In the genomic region with DNA sequence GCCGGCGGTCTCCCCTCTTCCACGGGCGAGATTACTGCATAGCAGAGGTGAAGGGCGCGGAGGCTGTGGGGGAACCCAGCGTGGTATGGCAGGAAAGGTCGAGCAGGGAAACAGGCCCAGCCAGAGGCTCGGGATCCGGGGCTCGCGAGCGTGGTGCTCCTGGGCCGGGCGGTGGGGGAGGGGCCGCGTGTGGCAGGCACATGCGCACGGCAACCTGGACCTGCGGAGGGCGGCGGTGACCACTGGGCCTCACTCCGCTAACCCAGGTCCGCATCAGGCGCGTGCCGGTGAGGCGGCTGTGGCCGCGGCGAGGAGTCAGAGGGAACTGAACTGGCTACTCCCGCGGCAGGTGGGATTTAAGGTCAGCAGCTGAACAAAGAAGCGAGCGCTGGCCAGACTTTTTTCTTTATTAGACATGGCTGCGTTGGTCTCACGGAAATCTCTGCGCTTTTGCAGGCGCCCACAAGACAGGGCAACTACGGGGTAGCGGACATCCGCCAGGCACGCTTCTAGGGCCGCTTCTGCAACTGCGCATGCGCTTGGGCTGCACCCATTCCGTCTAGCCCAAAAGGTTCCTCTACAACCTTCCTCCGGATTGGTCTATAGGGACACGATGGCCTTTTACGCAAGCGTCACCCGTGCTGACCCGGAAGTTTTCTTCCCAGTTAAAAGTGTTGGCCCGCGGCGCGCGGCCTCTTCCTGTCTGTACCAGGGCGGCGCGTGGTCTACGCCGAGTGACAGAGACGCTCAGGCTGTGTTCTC, we compare ENCODE assay signal across 8 cellular contexts.
DNase-seq lines count a peak whose midpoint lies in the region; ATAC-seq and TF ChIP-seq lines count a peak whose summit lies in the region.

A gene (plus strand): TSS at position 694 of the 762 bp plus-strand sequence. CDS start 869 bp downstream, outside the sequence.

- ATAC-seq in GM19035 (IDR thresholded peaks at IDR 0.05; ENCODE audit: unreplicated experiment) (peak; percentile 79), HG03354 (IDR thresholded peaks at IDR 0.05; ENCODE audit: poor library complexity, severe bottlenecking, unreplicated experiment) (peak; percentile 88)
- peak; percentile 91 to 92 for ATAC-seq in activated CD4-positive, CD25-positive, alpha-beta regulatory T cell treated with anti-CD3 and anti-CD28 coated beads, Interleukin-2, amount 50 U/mL, for 24 hours

- no peak for TF ChIP-seq CTCF in AG09319 (IDR thresholded peaks at IDR 0.05; ENCODE audit: low read depth, low read length)

- peak; percentile 98 for DNase-seq in AG09319 (ENCODE audit: extremely low read depth, low read depth)
- DNase-seq in NCI-H446 treated with DMSO at 0.1 percent for 48 hours (lab: John Stamatoyannopoulos, UW), result peak; percentile 97
- DNase-seq in cerebellar cortex (ENCODE audit: low spot score), result peak; percentile 99
- peak; percentile 98 for DNase-seq in islet precursor cell
- peak; percentile 91 to 95 (median 93) for DNase-seq in stimulated activated CD4-positive, alpha-beta T cell treated with anti-CD3 and anti-CD28 coated beads, Interleukin-12 subunit alpha, Interleukin-12 subunit beta, amount 100 ng/mL, for 48 hours (ENCODE audit: low read depth in 2 of 3, low spot score in 1 of 3)

Comparison
In these comparisons a context has a peak if more than half of its experiments do, and no peak if none do; other contexts are left out.
1. Peak in every context shown above with its lines: DNase-seq and ATAC-seq.